Comparison of ENCODE assay signal across 34 cellular contexts in the genomic region with DNA sequence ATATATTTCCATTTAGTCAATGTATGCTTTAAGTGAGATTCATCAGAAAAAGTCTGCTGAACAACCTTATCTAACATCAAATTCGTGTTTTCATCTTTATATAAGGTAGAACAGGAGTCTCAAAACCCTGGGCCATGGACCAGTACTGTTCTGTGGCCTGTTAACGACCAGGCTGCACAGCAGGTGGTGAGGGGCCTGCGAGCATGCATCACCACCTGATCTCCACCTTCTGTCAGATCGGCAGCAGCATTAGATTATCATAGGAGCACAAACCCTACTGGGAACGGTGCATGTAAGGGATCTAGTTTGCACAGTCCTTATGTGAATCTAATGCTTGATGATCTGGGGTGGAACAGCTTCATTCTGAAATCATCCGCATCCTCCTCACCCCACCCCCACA. TPM values are rescaled to one million over a fixed set of nuclear protein-coding genes. Genes with fewer than 3 reads are reported as not detected.
"Had no signal": no experiment of that assay in that cellular context is flagged by ENCODE, and none has a peak within 500 bp of the region (broad histone marks: within the 10 kb centered on the region; RNA-seq: fewer than 3 reads in every experiment).

No MANE protein-coding gene starts in this region.

- H3K27me3 Mint-ChIP-seq: dendritic cell treated with granulocyte-macrophage colony-stimulating factor and Interleukin-4, amounts not matched to agents 40 ng/mL and 50 ng/mL, for 4 days; memory B cell; naive B cell; natural killer cell treated with Interleukin-12 subunit alpha and Interleukin-12 subunit beta and Interleukin-15 and Interleukin-18, amount 100 ng/mL, for 72 hours had no signal

- H3K27ac ChIP-seq: colonic mucosa, esophagus muscularis mucosa, foreskin keratinocyte, gastroesophageal sphincter, ovary, psoas muscle, sigmoid colon, thoracic aorta, tibial nerve, upper lobe of right lung, uterus had no signal

- H3K36me3 ChIP-seq: colonic mucosa, esophagus muscularis mucosa, gastroesophageal sphincter, ovary, sigmoid colon, thoracic aorta, tibial nerve, upper lobe of right lung, uterus had no signal

- H3K4me1 ChIP-seq: psoas muscle, uterus had no signal

- H3K27me3 ChIP-seq: colonic mucosa, esophagus muscularis mucosa, foreskin keratinocyte, gastroesophageal sphincter, ovary, sigmoid colon, tibial nerve, upper lobe of right lung, uterus had no signal

- H3K9me3 ChIP-seq: colonic mucosa, esophagus muscularis mucosa, gastroesophageal sphincter, mucosa of descending colon, ovary, psoas muscle, sigmoid colon, thoracic aorta, tibial nerve, upper lobe of right lung, uterus had no signal

- H3K27ac Mint-ChIP-seq: dendritic cell treated with granulocyte-macrophage colony-stimulating factor and Interleukin-4, amounts not matched to agents 40 ng/mL and 50 ng/mL, for 4 days; endodermal cell; memory B cell; mesothelial cell of epicardium; naive B cell; natural killer cell treated with Interleukin-12 subunit alpha and Interleukin-12 subunit beta and Interleukin-15 and Interleukin-18, amount 100 ng/mL, for 72 hours; stimulated activated effector memory CD8-positive, alpha-beta T cell treated with anti-CD3 and anti-CD28 coated beads, Interleukin-12 subunit alpha, Interleukin-12 subunit beta, amount 100 ng/mL, for 72 hours had no signal

- ATAC-seq: foreskin keratinocyte; gastroesophageal sphincter; left lobe of liver; mucosa of descending colon; natural killer cell treated with Interleukin-12 subunit alpha and Interleukin-12 subunit beta and Interleukin-15 and Interleukin-18, amount 100 ng/mL, for 72 hours; psoas muscle; right cardiac atrium; stimulated activated effector memory CD8-positive, alpha-beta T cell treated with anti-CD3 and anti-CD28 coated beads, Interleukin-12 subunit alpha, Interleukin-12 subunit beta, amount 100 ng/mL, for 72 hours; upper lobe of right lung had no signal

- H3K4me3 ChIP-seq: colonic mucosa, esophagus muscularis mucosa, gastroesophageal sphincter, lung, mucosa of descending colon, ovary, psoas muscle, sigmoid colon, thoracic aorta, tibial nerve, upper lobe of right lung, uterus had no signal

- H3K9me3 Mint-ChIP-seq: dendritic cell treated with granulocyte-macrophage colony-stimulating factor and Interleukin-4, amounts not matched to agents 40 ng/mL and 50 ng/mL, for 4 days; endodermal cell; memory B cell; mesothelial cell of epicardium; naive B cell; natural killer cell treated with Interleukin-12 subunit alpha and Interleukin-12 subunit beta and Interleukin-15 and Interleukin-18, amount 100 ng/mL, for 72 hours; stimulated activated effector memory CD8-positive, alpha-beta T cell treated with anti-CD3 and anti-CD28 coated beads, Interleukin-12 subunit alpha, Interleukin-12 subunit beta, amount 100 ng/mL, for 72 hours had no signal

- H3K36me3 Mint-ChIP-seq: memory B cell; mesothelial cell of epicardium; naive B cell; natural killer cell treated with Interleukin-12 subunit alpha and Interleukin-12 subunit beta and Interleukin-15 and Interleukin-18, amount 100 ng/mL, for 72 hours had no signal

- DNase-seq: colonic mucosa; effector CD8-positive, alpha-beta T cell; endodermal cell; foreskin keratinocyte; kidney; mucosa of descending colon; naive B cell; nucleus accumbens; ovary; posterior cingulate gyrus; psoas muscle; right cardiac atrium; sigmoid colon; stimulated activated CD4-positive, alpha-beta T cell treated with anti-CD3 and anti-CD28 coated beads, Interleukin-2, amount 100 ng/mL, for 24 hours; stimulated activated CD4-positive, alpha-beta T cell treated with anti-CD3 and anti-CD28 coated beads, Interleukin-4, amount 100 ng/mL, for 24 hours; stimulated activated naive CD4-positive, alpha-beta T cell treated with Interleukin-2 at 50 U/mL for 16 hours; substantia nigra; upper lobe of right lung; uterus had no signal

- H3K4me3 Mint-ChIP-seq: dendritic cell treated with granulocyte-macrophage colony-stimulating factor and Interleukin-4, amounts not matched to agents 40 ng/mL and 50 ng/mL, for 4 days; endodermal cell; memory B cell; mesothelial cell of epicardium; natural killer cell treated with Interleukin-12 subunit alpha and Interleukin-12 subunit beta and Interleukin-15 and Interleukin-18, amount 100 ng/mL, for 72 hours; neural crest cell; stimulated activated effector memory CD8-positive, alpha-beta T cell treated with anti-CD3 and anti-CD28 coated beads, Interleukin-12 subunit alpha, Interleukin-12 subunit beta, amount 100 ng/mL, for 72 hours had no signal

RNA-seq across cellular contexts. Expression of gene TDO2, which starts 47.0 kb away (rescaled TPM):
- total RNA-seq: chondrocyte; endodermal cell; epithelial cell of proximal tubule; esophagus muscularis mucosa; foreskin keratinocyte; natural killer cell treated with Interleukin-12 subunit alpha and Interleukin-12 subunit beta and Interleukin-15 and Interleukin-18, amount 100 ng/mL, for 72 hours; neural crest cell; right cardiac atrium; skeletal muscle tissue; thoracic aorta; tibial nerve had no signal
- polyA plus RNA-seq: foreskin keratinocyte, right cardiac atrium had no signal
